Comparison of ENCODE assay signal across 28 cellular contexts in genomic region chrX:122817321-122817720, GRCh38.
"Had no signal": no experiment of that assay in that cellular context is flagged by ENCODE, and none has a peak within 500 bp of the region (broad histone marks: within the 10 kb centered on the region; RNA-seq: fewer than 3 reads in every experiment).

No MANE protein-coding gene starts in this region.

- DNase-seq: effector CD8-positive, alpha-beta T cell; endodermal cell; foreskin fibroblast; gastrocnemius medialis; hypothalamus; immature natural killer cell; islet precursor cell; left ventricle myocardium superior; lower lobe of right lung; retina; right lobe of liver; stimulated activated CD4-positive, alpha-beta T cell treated with anti-CD3 and anti-CD28 coated beads, Interleukin-12 subunit alpha, Interleukin-12 subunit beta, amount 100 ng/mL, for 4 hours; stimulated activated CD4-positive, alpha-beta T cell treated with anti-CD3 and anti-CD28 coated beads, Interleukin-2, amount 100 ng/mL, for 24 hours; stimulated activated CD4-positive, alpha-beta T cell treated with anti-CD3 and anti-CD28 coated beads, Interleukin-4, amount 100 ng/mL, for 24 hours; stimulated activated naive CD4-positive, alpha-beta T cell treated with Interleukin-2 at 50 U/mL for 16 hours; stomach; thyroid gland; trophoblast cell had no signal

- H3K27ac Mint-ChIP-seq: dendritic cell treated with granulocyte-macrophage colony-stimulating factor and Interleukin-4, amounts not matched to agents 40 ng/mL and 50 ng/mL, for 4 days; endodermal cell; immature natural killer cell; natural killer cell treated with Interleukin-12 subunit alpha and Interleukin-12 subunit beta and Interleukin-15 and Interleukin-18, amount 100 ng/mL, for 72 hours; stimulated activated effector memory CD8-positive, alpha-beta T cell treated with anti-CD3 and anti-CD28 coated beads, Interleukin-12 subunit alpha, Interleukin-12 subunit beta, amount 100 ng/mL, for 72 hours had no signal

- H3K4me3 Mint-ChIP-seq: dendritic cell treated with granulocyte-macrophage colony-stimulating factor and Interleukin-4, amounts not matched to agents 40 ng/mL and 50 ng/mL, for 4 days; endodermal cell; immature natural killer cell; natural killer cell treated with Interleukin-12 subunit alpha and Interleukin-12 subunit beta and Interleukin-15 and Interleukin-18, amount 100 ng/mL, for 72 hours; neural crest cell; stimulated activated effector memory CD8-positive, alpha-beta T cell treated with anti-CD3 and anti-CD28 coated beads, Interleukin-12 subunit alpha, Interleukin-12 subunit beta, amount 100 ng/mL, for 72 hours had no signal

- H3K4me1 ChIP-seq: gastrocnemius medialis, lower lobe of right lung, pancreas, right lobe of liver, stomach, thyroid gland, vagina had no signal

- H3K36me3 ChIP-seq: gastrocnemius medialis, lower lobe of right lung, neutrophil, pancreas, right lobe of liver, stomach, thyroid gland, vagina had no signal

- ATAC-seq: esophagus mucosa; gastrocnemius medialis; left ventricle myocardium superior; lower lobe of right lung; pancreas; right lobe of liver; stimulated activated effector memory CD8-positive, alpha-beta T cell treated with anti-CD3 and anti-CD28 coated beads, Interleukin-12 subunit alpha, Interleukin-12 subunit beta, amount 100 ng/mL, for 72 hours had no signal

- H3K4me1 Mint-ChIP-seq: endodermal cell; immature natural killer cell; neural crest cell; stimulated activated effector memory CD8-positive, alpha-beta T cell treated with anti-CD3 and anti-CD28 coated beads, Interleukin-12 subunit alpha, Interleukin-12 subunit beta, amount 100 ng/mL, for 72 hours had no signal

- H3K36me3 Mint-ChIP-seq: immature natural killer cell; stimulated activated effector memory CD8-positive, alpha-beta T cell treated with anti-CD3 and anti-CD28 coated beads, Interleukin-12 subunit alpha, Interleukin-12 subunit beta, amount 100 ng/mL, for 72 hours had no signal

- H3K27me3 ChIP-seq: gastrocnemius medialis, neutrophil, pancreas, right lobe of liver, stomach, thyroid gland, vagina had no signal

- H3K27me3 Mint-ChIP-seq: dendritic cell treated with granulocyte-macrophage colony-stimulating factor and Interleukin-4, amounts not matched to agents 40 ng/mL and 50 ng/mL, for 4 days had no signal

- H3K27ac ChIP-seq: epithelial cell of prostate, gastrocnemius medialis, lower lobe of right lung, neutrophil, pancreas, right lobe of liver, stomach, thyroid gland, vagina had no signal

- H3K9me3 ChIP-seq: gastrocnemius medialis, lower lobe of right lung, neutrophil, pancreas, right lobe of liver, stomach, thyroid gland, vagina had no signal

- H3K4me3 ChIP-seq: gastrocnemius medialis, lower lobe of right lung, pancreas, right lobe of liver, smooth muscle cell, stomach, thyroid gland, vagina had no signal
